In the genomic region with DNA sequence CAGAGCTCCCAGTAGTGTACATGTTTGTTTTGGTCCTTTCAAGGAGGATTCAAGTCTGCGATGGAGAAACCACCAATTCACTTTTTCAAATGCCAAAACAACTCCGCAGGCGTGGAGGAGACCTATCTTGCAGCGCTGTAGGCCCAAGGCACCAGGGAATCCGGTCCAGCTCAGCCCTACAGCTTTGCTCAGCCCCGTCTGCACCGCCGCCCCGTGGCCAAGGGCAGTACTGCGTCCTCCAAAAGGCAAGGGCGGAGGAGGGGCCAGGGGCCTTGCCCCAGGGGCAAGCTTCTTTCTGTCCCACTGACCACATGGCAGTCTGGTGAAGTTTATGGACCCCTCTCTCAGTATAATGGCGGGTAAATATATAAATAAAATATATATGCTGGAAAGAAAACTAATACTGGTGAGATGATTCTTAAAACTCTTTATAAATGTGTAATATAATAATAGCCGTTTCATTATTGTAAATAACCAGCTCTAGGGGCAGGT, we compare ENCODE assay signal across 1 cellular context.
A peak's percentile ranks its signal among the peaks of the same experiment; 100 is the strongest.
TF ChIP-seq lines count a peak whose summit lies in the region.

No MANE protein-coding gene starts in this region.

TF ChIP-seq in HepG2, 621 proteins besides CTCF, POLR2A, EP300 and RAD21 (continued from another document and continues in another):
- TF ChIP-seq PLSCR1 (CRISPR knock-in tag; IDR thresholded peaks at IDR 0.05; ENCODE audit: borderline replicate concordance) (no peak), GABPB1 (CRISPR knock-in tag; IDR thresholded peaks at IDR 0.05) (peak; percentile 44; the same call in 1 of the 2 replicates), CHCHD3 (CRISPR knock-in tag; IDR thresholded peaks at IDR 0.05) (no peak), KAT8 (CRISPR knock-in tag; IDR thresholded peaks at IDR 0.05) (peak; percentile 46; the same call in 1 of the 2 replicates), ZNF101 (CRISPR knock-in tag; IDR thresholded peaks at IDR 0.05; ENCODE audit: borderline replicate concordance, low read depth) (no peak), ZNF225 (CRISPR knock-in tag; IDR thresholded peaks at IDR 0.05) (peak; percentile 62; the same call in 1 of the 2 replicates), SOX13 (IDR thresholded peaks at IDR 0.05) (no peak), SOX13 (CRISPR knock-in tag; conservative IDR thresholded peaks at IDR 0.05 in 1 of 2, IDR thresholded peaks at IDR 0.05 in 1 of 2) (peak in 1 of 2 experiments; percentile 30; a peak in 2 of 4 replicates), SRF (IDR thresholded peaks at IDR 0.05; ENCODE audit: low read depth, low read length) (no peak), XRCC5 (optimal IDR thresholded peaks at IDR 0.05; ENCODE audit: low read length) (peak; percentile 98), STAT5B (CRISPR knock-in tag; IDR thresholded peaks at IDR 0.05) (no peak), FOXK2 (IDR thresholded peaks at IDR 0.05) (no peak), ZNF564 (CRISPR knock-in tag; IDR thresholded peaks at IDR 0.05) (no peak), ZBTB40 (IDR thresholded peaks at IDR 0.05) (no peak), ZBTB40 (CRISPR knock-in tag; IDR thresholded peaks at IDR 0.05) (no peak), ZNF253 (CRISPR knock-in tag; IDR thresholded peaks at IDR 0.05; ENCODE audit: borderline replicate concordance) (no peak), ZNF367 (CRISPR knock-in tag; IDR thresholded peaks at IDR 0.05; ENCODE audit: borderline replicate concordance) (no peak), RBFOX2 (IDR thresholded peaks at IDR 0.05; ENCODE audit: low read depth, low read length) (no peak), HNRNPL (IDR thresholded peaks at IDR 0.05; ENCODE audit: low read depth, low read length) (no peak), FOXK1 (CRISPR knock-in tag; IDR thresholded peaks at IDR 0.05; ENCODE audit: borderline replicate concordance, low read depth) (peak; percentile 41; the same call in 1 of the 2 replicates), SNAI1 (CRISPR knock-in tag; IDR thresholded peaks at IDR 0.05; ENCODE audit: borderline replicate concordance) (no peak), ZNF350 (CRISPR knock-in tag; IDR thresholded peaks at IDR 0.05; ENCODE audit: borderline replicate concordance, low read depth) (peak; percentile 70; the same call in 1 of the 2 replicates), PHF20 (CRISPR knock-in tag; IDR thresholded peaks at IDR 0.05) (no peak), PRDM4 (CRISPR knock-in tag; IDR thresholded peaks at IDR 0.05; ENCODE audit: borderline replicate concordance) (no peak), FIP1L1 (IDR thresholded peaks at IDR 0.05; ENCODE audit: borderline replicate concordance, insufficient read depth, low read depth, low read length) (no peak), BCL6 (CRISPR knock-in tag; IDR thresholded peaks at IDR 0.05) (no peak), MAX (IDR thresholded peaks at IDR 0.05) (peak; percentile 30; the same call in 1 of the 2 replicates), SP4 (CRISPR knock-in tag; IDR thresholded peaks at IDR 0.05) (peak; percentile 51; the same call in 1 of the 2 replicates), HMGA1 (CRISPR knock-in tag; conservative IDR thresholded peaks at IDR 0.05) (no peak), ZKSCAN8 (CRISPR knock-in tag; IDR thresholded peaks at IDR 0.05; ENCODE audit: borderline replicate concordance) (peak; percentile 29; the same call in 1 of the 2 replicates), ZNF136 (CRISPR knock-in tag; IDR thresholded peaks at IDR 0.05; ENCODE audit: low read depth) (no peak), TCF7L2 (IDR thresholded peaks at IDR 0.05; ENCODE audit: low read depth, low read length) (no peak), TARDBP (CRISPR knock-in tag; IDR thresholded peaks at IDR 0.05) (0 out of 2 replicates have a peak, but pooled peaks have one; percentile 20), KDM3A (CRISPR knock-in tag; IDR thresholded peaks at IDR 0.05; ENCODE audit: low read depth) (0 out of 2 replicates have a peak, but pooled peaks have one; percentile 41), NPAS2 (CRISPR knock-in tag; IDR thresholded peaks at IDR 0.05; ENCODE audit: borderline replicate concordance) (no peak), ASH2L (IDR thresholded peaks at IDR 0.05; ENCODE audit: insufficient read length, low read depth, low read length) (no peak), STAG1 (CRISPR knock-in tag; IDR thresholded peaks at IDR 0.05) (peak; percentile 96)
- TF ChIP-seq, protein P1, sequence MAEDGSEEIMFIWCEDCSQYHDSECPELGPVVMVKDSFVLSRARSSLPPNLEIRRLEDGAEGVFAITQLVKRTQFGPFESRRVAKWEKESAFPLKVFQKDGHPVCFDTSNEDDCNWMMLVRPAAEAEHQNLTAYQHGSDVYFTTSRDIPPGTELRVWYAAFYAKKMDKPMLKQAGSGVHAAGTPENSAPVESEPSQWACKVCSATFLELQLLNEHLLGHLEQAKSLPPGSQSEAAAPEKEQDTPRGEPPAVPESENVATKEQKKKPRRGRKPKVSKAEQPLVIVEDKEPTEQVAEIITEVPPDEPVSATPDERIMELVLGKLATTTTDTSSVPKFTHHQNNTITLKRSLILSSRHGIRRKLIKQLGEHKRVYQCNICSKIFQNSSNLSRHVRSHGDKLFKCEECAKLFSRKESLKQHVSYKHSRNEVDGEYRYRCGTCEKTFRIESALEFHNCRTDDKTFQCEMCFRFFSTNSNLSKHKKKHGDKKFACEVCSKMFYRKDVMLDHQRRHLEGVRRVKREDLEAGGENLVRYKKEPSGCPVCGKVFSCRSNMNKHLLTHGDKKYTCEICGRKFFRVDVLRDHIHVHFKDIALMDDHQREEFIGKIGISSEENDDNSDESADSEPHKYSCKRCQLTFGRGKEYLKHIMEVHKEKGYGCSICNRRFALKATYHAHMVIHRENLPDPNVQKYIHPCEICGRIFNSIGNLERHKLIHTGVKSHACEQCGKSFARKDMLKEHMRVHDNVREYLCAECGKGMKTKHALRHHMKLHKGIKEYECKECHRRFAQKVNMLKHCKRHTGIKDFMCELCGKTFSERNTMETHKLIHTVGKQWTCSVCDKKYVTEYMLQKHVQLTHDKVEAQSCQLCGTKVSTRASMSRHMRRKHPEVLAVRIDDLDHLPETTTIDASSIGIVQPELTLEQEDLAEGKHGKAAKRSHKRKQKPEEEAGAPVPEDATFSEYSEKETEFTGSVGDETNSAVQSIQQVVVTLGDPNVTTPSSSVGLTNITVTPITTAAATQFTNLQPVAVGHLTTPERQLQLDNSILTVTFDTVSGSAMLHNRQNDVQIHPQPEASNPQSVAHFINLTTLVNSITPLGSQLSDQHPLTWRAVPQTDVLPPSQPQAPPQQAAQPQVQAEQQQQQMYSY (CRISPR knock-in tag; IDR thresholded peaks at IDR 0.05): peak; percentile 36; the same call in 1 of the 2 replicates
- TF ChIP-seq, protein P2, sequence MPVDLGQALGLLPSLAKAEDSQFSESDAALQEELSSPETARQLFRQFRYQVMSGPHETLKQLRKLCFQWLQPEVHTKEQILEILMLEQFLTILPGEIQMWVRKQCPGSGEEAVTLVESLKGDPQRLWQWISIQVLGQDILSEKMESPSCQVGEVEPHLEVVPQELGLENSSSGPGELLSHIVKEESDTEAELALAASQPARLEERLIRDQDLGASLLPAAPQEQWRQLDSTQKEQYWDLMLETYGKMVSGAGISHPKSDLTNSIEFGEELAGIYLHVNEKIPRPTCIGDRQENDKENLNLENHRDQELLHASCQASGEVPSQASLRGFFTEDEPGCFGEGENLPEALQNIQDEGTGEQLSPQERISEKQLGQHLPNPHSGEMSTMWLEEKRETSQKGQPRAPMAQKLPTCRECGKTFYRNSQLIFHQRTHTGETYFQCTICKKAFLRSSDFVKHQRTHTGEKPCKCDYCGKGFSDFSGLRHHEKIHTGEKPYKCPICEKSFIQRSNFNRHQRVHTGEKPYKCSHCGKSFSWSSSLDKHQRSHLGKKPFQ (CRISPR knock-in tag; IDR thresholded peaks at IDR 0.05; ENCODE audit: insufficient replicate concordance): no peak
- TF ChIP-seq, protein P3, sequence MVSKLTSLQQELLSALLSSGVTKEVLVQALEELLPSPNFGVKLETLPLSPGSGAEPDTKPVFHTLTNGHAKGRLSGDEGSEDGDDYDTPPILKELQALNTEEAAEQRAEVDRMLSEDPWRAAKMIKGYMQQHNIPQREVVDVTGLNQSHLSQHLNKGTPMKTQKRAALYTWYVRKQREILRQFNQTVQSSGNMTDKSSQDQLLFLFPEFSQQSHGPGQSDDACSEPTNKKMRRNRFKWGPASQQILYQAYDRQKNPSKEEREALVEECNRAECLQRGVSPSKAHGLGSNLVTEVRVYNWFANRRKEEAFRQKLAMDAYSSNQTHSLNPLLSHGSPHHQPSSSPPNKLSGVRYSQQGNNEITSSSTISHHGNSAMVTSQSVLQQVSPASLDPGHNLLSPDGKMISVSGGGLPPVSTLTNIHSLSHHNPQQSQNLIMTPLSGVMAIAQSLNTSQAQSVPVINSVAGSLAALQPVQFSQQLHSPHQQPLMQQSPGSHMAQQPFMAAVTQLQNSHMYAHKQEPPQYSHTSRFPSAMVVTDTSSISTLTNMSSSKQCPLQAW (CRISPR knock-in tag; IDR thresholded peaks at IDR 0.05): 0 out of 2 replicates have a peak, but pooled peaks have one; percentile 27
